8 cellular contexts compared by ENCODE assay signal in genomic region chr13:39035799-39036198, GRCh38. TPM values are rescaled to one million over a fixed set of nuclear protein-coding genes. Genes with fewer than 3 reads are reported as not detected.
DNase-seq lines count a peak whose midpoint lies in the region; ATAC-seq and TF ChIP-seq lines count a peak whose summit lies in the region.

No MANE protein-coding gene starts in this region.

- peak overlapping the region in 6 of 7 donors; percentile 22 to 98 (median 86) for H3K27ac Mint-ChIP-seq in CD4-positive, alpha-beta memory T cell

- no peaks in the 10 kb centered on the region for H3K27me3 ChIP-seq in CD4-positive, alpha-beta memory T cell (ENCODE audit: insufficient read depth, low read length)
- H3K27me3 ChIP-seq in effector memory CD4-positive, alpha-beta T cell (replicated peaks; ENCODE audit: control insufficient read depth, insufficient read depth, low read length, poor library complexity, severe bottlenecking), result no peaks in the 10 kb centered on the region
- H3K27me3 ChIP-seq in neural cell (ENCODE audit: insufficient read depth, low read depth, low read length), result no peaks in the 10 kb centered on the region

- CTCF ChIA-PET in CD4-positive, alpha-beta memory T cell (lab: Charles Lee; ENCODE audit: partially characterized antibody), result no interaction called here

- peaks cover 36 to 81% (median 63%) of the 10 kb centered on the region in 4 donors for H3K4me1 Mint-ChIP-seq in CD4-positive, alpha-beta memory T cell

- H3K9me3 Mint-ChIP-seq in CD4-positive, alpha-beta memory T cell, result no peaks in the 10 kb centered on the region

- H3K36me3 ChIP-seq in CD4-positive, alpha-beta memory T cell (ENCODE audit: insufficient read depth, low read length), result peaks cover under 1% of the 10 kb centered on the region
- peaks cover 6% of the 10 kb centered on the region for H3K36me3 ChIP-seq in effector memory CD4-positive, alpha-beta T cell (ENCODE audit: control insufficient read depth, insufficient read depth, low read length)
- no peaks in the 10 kb centered on the region for H3K36me3 ChIP-seq in neural cell (ENCODE audit: insufficient read depth, low read length)

- H3K4me3 Mint-ChIP-seq in CD4-positive, alpha-beta memory T cell, result peak overlapping the region; percentile 87 to 98 (median 94)

- H3K4me2 ChIP-seq in neural cell (ENCODE audit: low read length), result peak overlapping the region; percentile 60

- no peak for TF ChIP-seq RAD21 in neural cell (conservative IDR thresholded peaks at IDR 0.05)

- peaks cover 6 to 37% of the 10 kb centered on the region in 2 donors for H3K36me3 Mint-ChIP-seq in CD4-positive, alpha-beta memory T cell

- peak overlapping the region in 1 of 2 donors; percentile 3 for H3K4me3 ChIP-seq in CD4-positive, alpha-beta memory T cell (ENCODE audit: low read length in 2 of 2)
- peak overlapping the region; percentile 83 for H3K4me3 ChIP-seq in effector memory CD4-positive, alpha-beta T cell (ENCODE audit: insufficient read depth, low read depth, low read length, poor library complexity, severe bottlenecking)
- peak overlapping the region; percentile 73 for H3K4me3 ChIP-seq in neural cell (ENCODE audit: low read length)

- H3K9ac ChIP-seq in neural cell (ENCODE audit: low read length), result peak overlapping the region; percentile 81

- no peak for TF ChIP-seq EP300 in neural cell (conservative IDR thresholded peaks at IDR 0.05; ENCODE audit: poor library complexity, severe bottlenecking)

- H3K4me1 ChIP-seq in CD4-positive, alpha-beta memory T cell (ENCODE audit: insufficient read depth, low read length), result peaks cover 68% of the 10 kb centered on the region
- H3K4me1 ChIP-seq in effector memory CD4-positive, alpha-beta T cell (ENCODE audit: control insufficient read depth, insufficient read depth, low read length, poor library complexity, severe bottlenecking), result peaks cover 14% of the 10 kb centered on the region

- peaks cover 71% of the 10 kb centered on the region for H3K79me2 ChIP-seq in neural cell (replicated peaks; ENCODE audit: insufficient read depth, low read length)

- H3K9me2 ChIP-seq in neural cell (ENCODE audit: insufficient read depth, low read length), result no peaks in the 10 kb centered on the region

- no peaks in the 10 kb centered on the region for H4K20me1 ChIP-seq in neural cell (ENCODE audit: insufficient read depth)

- TF ChIP-seq CTCF in neural cell (IDR thresholded peaks at IDR 0.05; ENCODE audit: poor library complexity, severe bottlenecking), result no peak

- POLR2A ChIA-PET in CD4-positive, alpha-beta memory T cell (lab: Charles Lee; ENCODE audit: partially characterized antibody), result interaction anchor here (2.8 kb wide), 1 partner anchor 8 kb away, joined by 17 read pairs; no protein-coding TSS in a partner anchor

- H3F3A ChIP-seq in neural cell (ENCODE audit: insufficient read depth, low read length, poor library complexity, severe bottlenecking), result no peaks in the 10 kb centered on the region

- intact Hi-C loops in CD4-positive, alpha-beta memory T cell (cut with micrococcal nuclease), result loop anchor here (10.0 kb wide), 1 partner anchor 1739 kb away; the partner anchor contains the start of gene MRPS31

- H3K27ac ChIP-seq in CD4-positive, alpha-beta memory T cell (ENCODE audit: low read depth, low read length), result no peak overlapping the region
- H3K27ac ChIP-seq in effector memory CD4-positive, alpha-beta T cell (ENCODE audit: insufficient read depth, low read length, poor library complexity, severe bottlenecking), result no peak overlapping the region
- no peak overlapping the region for H3K27ac ChIP-seq in neural cell (ENCODE audit: low read length)

- ATAC-seq in HG03097 (IDR thresholded peaks at IDR 0.05; ENCODE audit: low FRiP score, unreplicated experiment) (no peak), HG03571 (IDR thresholded peaks at IDR 0.05; ENCODE audit: unreplicated experiment) (no peak), GM19035 (IDR thresholded peaks at IDR 0.05; ENCODE audit: unreplicated experiment) (no peak)

- no peaks in the 10 kb centered on the region for H3K9me3 ChIP-seq in CD4-positive, alpha-beta memory T cell (ENCODE audit: control insufficient read depth in 1 of 2, low read length in 2 of 2)
- H3K9me3 ChIP-seq in effector memory CD4-positive, alpha-beta T cell (ENCODE audit: control insufficient read depth, low read length), result no peaks in the 10 kb centered on the region
- no peaks in the 10 kb centered on the region for H3K9me3 ChIP-seq in neural cell (ENCODE audit: low read length)

- no peak overlapping the region for H2AFZ ChIP-seq in neural cell (ENCODE audit: low read depth, low read length)

- no peak for DNase-seq in CD4-positive, alpha-beta memory T cell
- peak; percentile 11 for DNase-seq in NAMALWA (ENCODE audit: low spot score)
- DNase-seq in effector memory CD4-positive, alpha-beta T cell, result no peak
- DNase-seq in globus pallidus (ENCODE audit: low spot score), result no peak

- H3K27me3 Mint-ChIP-seq in CD4-positive, alpha-beta memory T cell, result no peaks in the 10 kb centered on the region

TF ChIP-seq in neural cell, 6 proteins besides CTCF, POLR2A, EP300 and RAD21:
- no peak for TF ChIP-seq EZH2 (IDR thresholded peaks at IDR 0.05; ENCODE audit: borderline replicate concordance, insufficient read depth, low read length, poor library complexity, severe bottlenecking)
- no peak for TF ChIP-seq TAF1 (IDR thresholded peaks at IDR 0.05; ENCODE audit: low read depth)
- TF ChIP-seq REST (IDR thresholded peaks at IDR 0.05; ENCODE audit: borderline replicate concordance), result no peak
- no peak for TF ChIP-seq SMC3 (conservative IDR thresholded peaks at IDR 0.05; ENCODE audit: poor library complexity)
- no peak for TF ChIP-seq POLR2AphosphoS5 (IDR thresholded peaks at IDR 0.05)
- TF ChIP-seq MXI1 (conservative IDR thresholded peaks at IDR 0.05; ENCODE audit: poor library complexity, severe bottlenecking), result no peak
TF ChIP-seq in neural cell: peak in this region for 0.

RNA-seq across cellular contexts. Expression of gene PROSER1, which starts 2.1 kb away (rescaled TPM):
- total RNA-seq in CD4-positive, alpha-beta memory T cell, result 10 to 100 TPM; 48.1 to 49.5 TPM
- polyA plus RNA-seq in CD4-positive, alpha-beta memory T cell, result 10 to 100 TPM in 1 of 2 donors, 1 to 10 TPM in 1; 3.5 to 20.6 TPM
- 28.2 and 38.2 TPM in 2 replicates for polyA plus RNA-seq in neural cell
- 41.9 and 66.6 TPM in 2 replicates for polyA minus RNA-seq in neural cell

RNA-seq across cellular contexts. Expression of gene NHLRC3, which starts 2.5 kb away (rescaled TPM):
- 10 to 100 TPM; 26.5 to 27.3 TPM for total RNA-seq in CD4-positive, alpha-beta memory T cell
- 1 to 10 TPM; 4.6 to 6.4 TPM for polyA plus RNA-seq in CD4-positive, alpha-beta memory T cell
- polyA plus RNA-seq in neural cell, result 57.5 and 66.5 TPM in 2 replicates
- polyA minus RNA-seq in neural cell, result 51.9 and 56.8 TPM in 2 replicates

RNA-seq across cellular contexts. Expression of gene STOML3, which starts 45.2 kb away (rescaled TPM):
- not detected for total RNA-seq in CD4-positive, alpha-beta memory T cell
- polyA plus RNA-seq in CD4-positive, alpha-beta memory T cell, result not detected
- polyA plus RNA-seq in neural cell, result not detected in 2 replicates
- not detected in 2 replicates for polyA minus RNA-seq in neural cell
